Comparison of ENCODE assay signal across 1 cellular context in genomic region chr17:55266958-55267688, GRCh38.
TF ChIP-seq lines count a peak whose summit lies in the region.

No MANE protein-coding gene starts in this region.

TF ChIP-seq in HepG2, 621 proteins besides CTCF, POLR2A, EP300 and RAD21 (continued from another document and continues in another):
- TF ChIP-seq CBFB (CRISPR knock-in tag; IDR thresholded peaks at IDR 0.05) = no peak
- TF ChIP-seq RNF2 (conservative IDR thresholded peaks at IDR 0.05; ENCODE audit: low read depth) = no peak
- TF ChIP-seq SOX6 (IDR thresholded peaks at IDR 0.05) = no peak
- peak; percentile 20; the same call in 1 of the 2 replicates for TF ChIP-seq SOX6 (CRISPR knock-in tag; IDR thresholded peaks at IDR 0.05)
- no peak for TF ChIP-seq ZMYM2 (CRISPR knock-in tag; IDR thresholded peaks at IDR 0.05)
- TF ChIP-seq FOXC1 (CRISPR knock-in tag; IDR thresholded peaks at IDR 0.05; ENCODE audit: borderline replicate concordance) = no peak; the same call in 1 of the 2 replicates
- no peak for TF ChIP-seq SMAD1 (CRISPR knock-in tag; IDR thresholded peaks at IDR 0.05; ENCODE audit: borderline replicate concordance, low read depth)
- TF ChIP-seq NFKB2 (CRISPR knock-in tag; IDR thresholded peaks at IDR 0.05; ENCODE audit: borderline replicate concordance) = no peak
- TF ChIP-seq ZNF441 (CRISPR knock-in tag; IDR thresholded peaks at IDR 0.05; ENCODE audit: borderline replicate concordance) = no peak
- no peak for TF ChIP-seq ZNF12 (CRISPR knock-in tag; IDR thresholded peaks at IDR 0.05)
- TF ChIP-seq ARID3A (IDR thresholded peaks at IDR 0.05; ENCODE audit: low read depth, low read length) = no peak
- no peak for TF ChIP-seq ZNF558 (CRISPR knock-in tag; IDR thresholded peaks at IDR 0.05; ENCODE audit: borderline replicate concordance)
- no peak for TF ChIP-seq MYC (CRISPR knock-in tag; IDR thresholded peaks at IDR 0.05; ENCODE audit: borderline replicate concordance)
- TF ChIP-seq POLR2G (IDR thresholded peaks at IDR 0.05; ENCODE audit: low read depth, low read length) = peak; percentile 83
- 0 out of 2 replicates have a peak, but pooled peaks have one; percentile 17 for TF ChIP-seq RARA (CRISPR knock-in tag; IDR thresholded peaks at IDR 0.05)
- TF ChIP-seq, protein P1, sequence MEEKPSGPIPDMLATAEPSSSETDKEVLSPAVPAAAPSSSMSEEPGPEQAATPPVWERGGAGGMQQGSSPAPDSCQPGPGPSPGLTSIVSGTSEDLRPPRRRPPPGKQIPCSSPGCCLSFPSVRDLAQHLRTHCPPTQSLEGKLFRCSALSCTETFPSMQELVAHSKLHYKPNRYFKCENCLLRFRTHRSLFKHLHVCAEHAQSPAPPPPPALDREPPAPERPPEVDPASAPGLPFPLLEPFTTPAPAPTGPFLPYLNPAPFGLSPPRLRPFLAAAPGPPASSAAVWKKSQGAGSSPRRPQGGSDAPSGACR (CRISPR knock-in tag; IDR thresholded peaks at IDR 0.05) = peak; percentile 38; the same call in 1 of the 2 replicates
- no peak for TF ChIP-seq GMEB1 (CRISPR knock-in tag; IDR thresholded peaks at IDR 0.05; ENCODE audit: borderline replicate concordance)
- TF ChIP-seq TBL1XR1 (IDR thresholded peaks at IDR 0.05; ENCODE audit: borderline replicate concordance, low read length, partially characterized antibody) = no peak
- TF ChIP-seq HINFP (CRISPR knock-in tag; IDR thresholded peaks at IDR 0.05; ENCODE audit: low read depth) = no peak
- no peak for TF ChIP-seq PHF21A (CRISPR knock-in tag; IDR thresholded peaks at IDR 0.05)
- no peak for TF ChIP-seq LRRFIP1 (CRISPR knock-in tag; conservative IDR thresholded peaks at IDR 0.05)
- TF ChIP-seq SCMH1 (CRISPR knock-in tag; IDR thresholded peaks at IDR 0.05; ENCODE audit: borderline replicate concordance) = no peak
- TF ChIP-seq PAF1 (CRISPR knock-in tag; IDR thresholded peaks at IDR 0.05) = peak; percentile 74; the same call in 1 of the 2 replicates
- TF ChIP-seq CAMTA2 (CRISPR knock-in tag; IDR thresholded peaks at IDR 0.05; ENCODE audit: borderline replicate concordance) = no peak
- TF ChIP-seq ZNF670 (CRISPR knock-in tag; IDR thresholded peaks at IDR 0.05; ENCODE audit: borderline replicate concordance) = peak; percentile 39; the same call in 1 of the 2 replicates
- no peak for TF ChIP-seq ZNF713 (CRISPR knock-in tag; IDR thresholded peaks at IDR 0.05)
- no peak; the same call in 1 of the 2 replicates for TF ChIP-seq GATAD2A (CRISPR knock-in tag; IDR thresholded peaks at IDR 0.05)
- TF ChIP-seq CREM (IDR thresholded peaks at IDR 0.05) = no peak
- TF ChIP-seq CREM (CRISPR knock-in tag; IDR thresholded peaks at IDR 0.05) = no peak
- TF ChIP-seq, protein P2, sequence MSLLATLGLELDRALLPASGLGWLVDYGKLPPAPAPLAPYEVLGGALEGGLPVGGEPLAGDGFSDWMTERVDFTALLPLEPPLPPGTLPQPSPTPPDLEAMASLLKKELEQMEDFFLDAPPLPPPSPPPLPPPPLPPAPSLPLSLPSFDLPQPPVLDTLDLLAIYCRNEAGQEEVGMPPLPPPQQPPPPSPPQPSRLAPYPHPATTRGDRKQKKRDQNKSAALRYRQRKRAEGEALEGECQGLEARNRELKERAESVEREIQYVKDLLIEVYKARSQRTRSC (CRISPR knock-in tag; IDR thresholded peaks at IDR 0.05; ENCODE audit: low read depth) = no peak; the same call in 1 of the 2 replicates
- no peak for TF ChIP-seq MLLT10 (CRISPR knock-in tag; IDR thresholded peaks at IDR 0.05)
- no peak for TF ChIP-seq SNAI1 (CRISPR knock-in tag; IDR thresholded peaks at IDR 0.05; ENCODE audit: borderline replicate concordance)
- no peak for TF ChIP-seq SNRNP70 (IDR thresholded peaks at IDR 0.05; ENCODE audit: low read depth, low read length)
- no peak for TF ChIP-seq XRCC5 (optimal IDR thresholded peaks at IDR 0.05; ENCODE audit: low read length)
- TF ChIP-seq, protein P3, sequence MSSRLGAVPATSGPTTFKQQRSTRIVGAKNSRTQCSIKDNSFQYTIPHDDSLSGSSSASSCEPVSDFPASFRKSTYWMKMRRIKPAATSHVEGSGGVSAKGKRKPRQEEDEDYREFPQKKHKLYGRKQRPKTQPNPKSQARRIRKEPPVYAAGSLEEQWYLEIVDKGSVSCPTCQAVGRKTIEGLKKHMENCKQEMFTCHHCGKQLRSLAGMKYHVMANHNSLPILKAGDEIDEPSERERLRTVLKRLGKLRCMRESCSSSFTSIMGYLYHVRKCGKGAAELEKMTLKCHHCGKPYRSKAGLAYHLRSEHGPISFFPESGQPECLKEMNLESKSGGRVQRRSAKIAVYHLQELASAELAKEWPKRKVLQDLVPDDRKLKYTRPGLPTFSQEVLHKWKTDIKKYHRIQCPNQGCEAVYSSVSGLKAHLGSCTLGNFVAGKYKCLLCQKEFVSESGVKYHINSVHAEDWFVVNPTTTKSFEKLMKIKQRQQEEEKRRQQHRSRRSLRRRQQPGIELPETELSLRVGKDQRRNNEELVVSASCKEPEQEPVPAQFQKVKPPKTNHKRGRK (CRISPR knock-in tag; IDR thresholded peaks at IDR 0.05) = no peak
- TF ChIP-seq, protein P4, sequence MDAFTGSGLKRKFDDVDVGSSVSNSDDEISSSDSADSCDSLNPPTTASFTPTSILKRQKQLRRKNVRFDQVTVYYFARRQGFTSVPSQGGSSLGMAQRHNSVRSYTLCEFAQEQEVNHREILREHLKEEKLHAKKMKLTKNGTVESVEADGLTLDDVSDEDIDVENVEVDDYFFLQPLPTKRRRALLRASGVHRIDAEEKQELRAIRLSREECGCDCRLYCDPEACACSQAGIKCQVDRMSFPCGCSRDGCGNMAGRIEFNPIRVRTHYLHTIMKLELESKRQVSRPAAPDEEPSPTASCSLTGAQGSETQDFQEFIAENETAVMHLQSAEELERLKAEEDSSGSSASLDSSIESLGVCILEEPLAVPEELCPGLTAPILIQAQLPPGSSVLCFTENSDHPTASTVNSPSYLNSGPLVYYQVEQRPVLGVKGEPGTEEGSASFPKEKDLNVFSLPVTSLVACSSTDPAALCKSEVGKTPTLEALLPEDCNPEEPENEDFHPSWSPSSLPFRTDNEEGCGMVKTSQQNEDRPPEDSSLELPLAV (CRISPR knock-in tag; conservative IDR thresholded peaks at IDR 0.05; ENCODE audit: low read depth) = no peak
- TF ChIP-seq AGO2 (optimal IDR thresholded peaks at IDR 0.05; ENCODE audit: low read depth, low read length) = peak; percentile 54
- TF ChIP-seq MZF1 (CRISPR knock-in tag; IDR thresholded peaks at IDR 0.05; ENCODE audit: borderline replicate concordance) = no peak
- no peak for TF ChIP-seq ZNF432 (CRISPR knock-in tag; IDR thresholded peaks at IDR 0.05; ENCODE audit: borderline replicate concordance)
- no peak for TF ChIP-seq SRSF1 (optimal IDR thresholded peaks at IDR 0.05; ENCODE audit: low read depth, low read length)
- TF ChIP-seq ZNF780A (CRISPR knock-in tag; IDR thresholded peaks at IDR 0.05) = no peak
- 0 out of 2 replicates have a peak, but pooled peaks have one; percentile 26 for TF ChIP-seq SAP130 (CRISPR knock-in tag; IDR thresholded peaks at IDR 0.05; ENCODE audit: low read depth)
- TF ChIP-seq ZNF75D (CRISPR knock-in tag; IDR thresholded peaks at IDR 0.05; ENCODE audit: borderline replicate concordance) = no peak
- TF ChIP-seq BATF2 (CRISPR knock-in tag; IDR thresholded peaks at IDR 0.05) = no peak
- TF ChIP-seq AHR (CRISPR knock-in tag; IDR thresholded peaks at IDR 0.05) = no peak
- no peak; the same call in 1 of the 2 replicates for TF ChIP-seq ZNF564 (CRISPR knock-in tag; IDR thresholded peaks at IDR 0.05)
- TF ChIP-seq SIN3A (IDR thresholded peaks at IDR 0.05; ENCODE audit: borderline replicate concordance, low read depth, low read length) = peak; percentile 59
- no peak for TF ChIP-seq FOXA1 (IDR thresholded peaks at IDR 0.05)
- peak; percentile 54; the same call in 1 of the 2 replicates for TF ChIP-seq FOXA1 (CRISPR knock-in tag; IDR thresholded peaks at IDR 0.05)
- TF ChIP-seq, protein P5, sequence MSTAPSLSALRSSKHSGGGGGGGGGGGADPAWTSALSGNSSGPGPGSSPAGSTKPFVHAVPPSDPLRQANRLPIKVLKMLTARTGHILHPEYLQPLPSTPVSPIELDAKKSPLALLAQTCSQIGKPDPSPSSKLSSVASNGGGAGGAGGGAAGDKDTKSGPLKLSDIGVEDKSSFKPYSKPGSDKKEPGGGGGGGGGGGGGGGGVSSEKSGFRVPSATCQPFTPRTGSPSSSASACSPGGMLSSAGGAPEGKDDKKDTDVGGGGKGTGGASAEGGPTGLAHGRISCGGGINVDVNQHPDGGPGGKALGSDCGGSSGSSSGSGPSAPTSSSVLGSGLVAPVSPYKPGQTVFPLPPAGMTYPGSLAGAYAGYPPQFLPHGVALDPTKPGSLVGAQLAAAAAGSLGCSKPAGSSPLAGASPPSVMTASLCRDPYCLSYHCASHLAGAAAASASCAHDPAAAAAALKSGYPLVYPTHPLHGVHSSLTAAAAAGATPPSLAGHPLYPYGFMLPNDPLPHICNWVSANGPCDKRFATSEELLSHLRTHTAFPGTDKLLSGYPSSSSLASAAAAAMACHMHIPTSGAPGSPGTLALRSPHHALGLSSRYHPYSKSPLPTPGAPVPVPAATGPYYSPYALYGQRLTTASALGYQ (CRISPR knock-in tag; IDR thresholded peaks at IDR 0.05) = no peak
- peak; percentile 74; the same call in 1 of the 2 replicates for TF ChIP-seq ZNF510 (CRISPR knock-in tag; IDR thresholded peaks at IDR 0.05; ENCODE audit: low read depth)
- TF ChIP-seq ZNF761 (CRISPR knock-in tag; conservative IDR thresholded peaks at IDR 0.05) = 0 out of 2 replicates have a peak, but pooled peaks have one; percentile 14
- TF ChIP-seq TAF1 (CRISPR knock-in tag; IDR thresholded peaks at IDR 0.05) = peak; percentile 62
- no peak for TF ChIP-seq ZNF7 (CRISPR knock-in tag; IDR thresholded peaks at IDR 0.05)
- TF ChIP-seq GLI4 (CRISPR knock-in tag; IDR thresholded peaks at IDR 0.05; ENCODE audit: borderline replicate concordance) = no peak
- TF ChIP-seq, protein P6, sequence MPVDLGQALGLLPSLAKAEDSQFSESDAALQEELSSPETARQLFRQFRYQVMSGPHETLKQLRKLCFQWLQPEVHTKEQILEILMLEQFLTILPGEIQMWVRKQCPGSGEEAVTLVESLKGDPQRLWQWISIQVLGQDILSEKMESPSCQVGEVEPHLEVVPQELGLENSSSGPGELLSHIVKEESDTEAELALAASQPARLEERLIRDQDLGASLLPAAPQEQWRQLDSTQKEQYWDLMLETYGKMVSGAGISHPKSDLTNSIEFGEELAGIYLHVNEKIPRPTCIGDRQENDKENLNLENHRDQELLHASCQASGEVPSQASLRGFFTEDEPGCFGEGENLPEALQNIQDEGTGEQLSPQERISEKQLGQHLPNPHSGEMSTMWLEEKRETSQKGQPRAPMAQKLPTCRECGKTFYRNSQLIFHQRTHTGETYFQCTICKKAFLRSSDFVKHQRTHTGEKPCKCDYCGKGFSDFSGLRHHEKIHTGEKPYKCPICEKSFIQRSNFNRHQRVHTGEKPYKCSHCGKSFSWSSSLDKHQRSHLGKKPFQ (CRISPR knock-in tag; IDR thresholded peaks at IDR 0.05; ENCODE audit: insufficient replicate concordance) = no peak
